8 cellular contexts compared by ENCODE assay signal in genomic region chr1:150567341-150567716, GRCh38. TPM values are rescaled to one million over a fixed set of nuclear protein-coding genes. Genes with fewer than 3 reads are reported as not detected.
DNase-seq lines count a peak whose midpoint lies in the region; ATAC-seq and TF ChIP-seq lines count a peak whose summit lies in the region.

No MANE protein-coding gene starts in this region.

- TF ChIP-seq CTCF in fibroblast of the aortic adventitia (IDR thresholded peaks at IDR 0.05; ENCODE audit: insufficient read depth, low read length), result no peak

- peak; percentile 34 for ATAC-seq in GM18907 (IDR thresholded peaks at IDR 0.05; ENCODE audit: unreplicated experiment)
- peak; percentile 35 for ATAC-seq in HG03565 (IDR thresholded peaks at IDR 0.05; ENCODE audit: unreplicated experiment)

- DNase-seq in activated CD8-positive, alpha-beta memory T cell treated with anti-CD3 and anti-CD28 coated beads, Interleukin-2, amount 50 U/mL, for 48 hours, result peak; percentile 77
- DNase-seq in fibroblast of the aortic adventitia (ENCODE audit: low read depth), result peak; percentile 54
- peak; percentile 67 for DNase-seq in renal cortical epithelial cell (ENCODE audit: low read depth)
- no peak for DNase-seq in COR-L47 (lab: John Stamatoyannopoulos, UW)
- no peak for DNase-seq in HuH-7.5 (ENCODE audit: low spot score)
- DNase-seq in HT-29 (ENCODE audit: low spot score), result no peak

- peak overlapping the region; percentile 47 for H3K4me3 ChIP-seq in fibroblast of the aortic adventitia (ENCODE audit: low read depth, low read length)

RNA-seq across cellular contexts. Expression of gene MCL1, which starts 12.1 kb away (rescaled TPM):
- total RNA-seq in fibroblast of the aortic adventitia (ENCODE audit: low replicate concordance), result 130 and 212 TPM in 2 replicates
- 250 and 364 TPM in 2 replicates for total RNA-seq in renal cortical epithelial cell
- 329 and 338 TPM in 2 replicates for total RNA-seq in HT-29 (2014; rRNA removed; shearing (Covaris generic))

RNA-seq across cellular contexts. Expression of gene ADAMTSL4, which starts 18.1 kb away (rescaled TPM):
- total RNA-seq in fibroblast of the aortic adventitia (ENCODE audit: low replicate concordance), result 11.9 and 13.0 TPM in 2 replicates
- total RNA-seq in renal cortical epithelial cell, result 1.4 and 7.4 TPM in 2 replicates
- not detected in 2 replicates for total RNA-seq in HT-29 (2014; rRNA removed; shearing (Covaris generic))

RNA-seq across cellular contexts. Expression of gene FALEC, which starts 51.8 kb away (rescaled TPM):
- total RNA-seq in fibroblast of the aortic adventitia (ENCODE audit: low replicate concordance) (not detected in 2 replicates), renal cortical epithelial cell (not detected in 2 replicates)
- not detected in 2 replicates for total RNA-seq in HT-29 (2014; rRNA removed; shearing (Covaris generic))

RNA-seq across cellular contexts. Expression of gene ECM1, which starts 59.4 kb away (rescaled TPM):
- total RNA-seq in fibroblast of the aortic adventitia (ENCODE audit: low replicate concordance) (8.0 and 45.2 TPM in 2 replicates), renal cortical epithelial cell (0.35 and 0.60 TPM in 2 replicates)
- total RNA-seq in HT-29 (2014; rRNA removed; shearing (Covaris generic)), result 3.2 and 7.4 TPM in 2 replicates

Comparison
In these comparisons a context has a peak if more than half of its experiments do, and no peak if none do; other contexts are left out.
1. DNase-seq: peak in activated CD8-positive, alpha-beta memory T cell treated with anti-CD3 and anti-CD28 coated beads, Interleukin-2, amount 50 U/mL, for 48 hours (single experiment), fibroblast of the aortic adventitia (single experiment) and renal cortical epithelial cell (single experiment); none in COR-L47 (single experiment), HuH-7.5 (single experiment) and HT-29 (single experiment).